1 cellular context compared by ENCODE assay signal in genomic region chr13:44620057-44620456, GRCh38.
TF ChIP-seq lines count a peak whose summit lies in the region.

No MANE protein-coding gene starts in this region.

TF ChIP-seq in SK-N-SH, 30 proteins besides CTCF, POLR2A, EP300 and RAD21 (continued from another document):
- no peak for TF ChIP-seq REST (IDR thresholded peaks at IDR 0.05; ENCODE audit: low read depth, low read length)
- no peak for TF ChIP-seq JUND (IDR thresholded peaks at IDR 0.05)
- TF ChIP-seq MEF2A (IDR thresholded peaks at IDR 0.05; ENCODE audit: borderline replicate concordance, low read depth), result no peak
- peak; percentile 53; the same call in 1 of the 2 replicates for TF ChIP-seq MAX (IDR thresholded peaks at IDR 0.05; ENCODE audit: low read depth)
- peak; percentile 85 for TF ChIP-seq PBX3 (IDR thresholded peaks at IDR 0.05)
- TF ChIP-seq FOXJ3 (CRISPR knock-in tag; IDR thresholded peaks at IDR 0.05), result no peak
- TF ChIP-seq GATA2 (CRISPR knock-in tag; IDR thresholded peaks at IDR 0.05), result no peak
- no peak for TF ChIP-seq RFX5 (IDR thresholded peaks at IDR 0.05; ENCODE audit: low read length)
- TF ChIP-seq TAF1 (IDR thresholded peaks at IDR 0.05; ENCODE audit: borderline replicate concordance, low read depth, low read length), result no peak
- no peak for TF ChIP-seq SMC3 (IDR thresholded peaks at IDR 0.05; ENCODE audit: low read depth, low read length)
- TF ChIP-seq NFIC (IDR thresholded peaks at IDR 0.05; ENCODE audit: borderline replicate concordance), result no peak
- TF ChIP-seq POLR2AphosphoS5 (IDR thresholded peaks at IDR 0.05; ENCODE audit: low read depth, low read length), result no peak
- no peak for TF ChIP-seq RCOR1 (IDR thresholded peaks at IDR 0.05; ENCODE audit: low read length)
- TF ChIP-seq FOXM1 (IDR thresholded peaks at IDR 0.05; ENCODE audit: low read depth), result no peak
TF ChIP-seq in SK-N-SH: peak in this region for 5.
